16 cellular contexts compared by ENCODE assay signal in the genomic region with DNA sequence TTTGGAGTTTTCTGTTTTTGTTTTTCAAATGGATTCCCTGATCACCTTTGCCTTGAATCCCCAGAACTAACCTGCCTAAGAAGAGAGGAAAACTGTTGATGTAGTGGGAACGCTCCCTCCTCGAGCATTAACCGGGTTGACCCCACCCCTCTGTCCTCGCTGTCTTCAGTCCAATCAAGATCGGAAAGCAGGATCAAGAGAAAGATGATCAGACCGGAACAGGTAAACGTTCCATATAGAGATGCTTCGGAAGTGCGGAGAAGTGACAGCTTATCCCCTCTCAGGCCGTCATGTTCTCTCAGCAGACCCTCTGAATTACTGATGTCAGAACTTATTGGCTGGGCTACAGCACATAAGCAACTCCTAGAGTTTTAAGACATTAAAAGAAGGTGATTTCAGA. TPM values are rescaled to one million over a fixed set of nuclear protein-coding genes. Genes with fewer than 3 reads are reported as not detected.
DNase-seq lines count a peak whose midpoint lies in the region; ATAC-seq, FAIRE-seq and TF ChIP-seq lines count a peak whose summit lies in the region.
"Had no signal": no experiment of that assay in that cellular context is flagged by ENCODE, and none has a peak within 500 bp of the region (broad histone marks: within the 10 kb centered on the region; RNA-seq: fewer than 3 reads in every experiment).

No MANE protein-coding gene starts in this region.

- no peak for TF ChIP-seq RAD21 in H1 (IDR thresholded peaks at IDR 0.05 in 1 of 2, conservative IDR thresholded peaks at IDR 0.05 in 1 of 2; ENCODE audit: low read depth in 2 of 2, low read length in 2 of 2)

- no peak overlapping the region for H4K8ac ChIP-seq in H1 (ENCODE audit: extremely low read depth, insufficient read depth, low read length)
- H4K8ac ChIP-seq in neuronal stem cell (ENCODE audit: low read depth, low read length), result no peak overlapping the region

- H3K14ac ChIP-seq in H1 (ENCODE audit: insufficient read length) (no peak overlapping the region), neuronal stem cell (ENCODE audit: low read length) (no peak overlapping the region)

- H3K4ac ChIP-seq in H1 (replicated peaks; ENCODE audit: insufficient read length, low read depth, low read length) (no peak overlapping the region), neuronal stem cell (ENCODE audit: low read length) (no peak overlapping the region)

- H3K27me3 Mint-ChIP-seq in activated CD4-positive, alpha-beta T cell treated with anti-CD3 and anti-CD28 coated beads, Interleukin-2, amount 10 ng/mL, durations not matched to agents 7 days and 5 days, result peaks cover 79% of the 10 kb centered on the region
- peaks cover 80% of the 10 kb centered on the region for H3K27me3 Mint-ChIP-seq in MCF 10A (ENCODE audit: insufficient read depth, unreplicated experiment)

- FAIRE-seq in H1 (lab: Jason Lieb, UNC), result no peak
- no peak for FAIRE-seq in GM12892 (lab: Jason Lieb, UNC)

- no peak for TF ChIP-seq EP300 in H1 (IDR thresholded peaks at IDR 0.05; ENCODE audit: borderline replicate concordance in 1 of 2, low read depth in 2 of 2, low read length in 2 of 2)

- H3K36me3 Mint-ChIP-seq in activated CD4-positive, alpha-beta T cell treated with anti-CD3 and anti-CD28 coated beads, Interleukin-2, amount 10 ng/mL, durations not matched to agents 7 days and 5 days (ENCODE audit: low read depth), result no peaks in the 10 kb centered on the region
- H3K36me3 Mint-ChIP-seq in MCF 10A (ENCODE audit: insufficient read depth, unreplicated experiment), result no peaks in the 10 kb centered on the region
- H3K36me3 Mint-ChIP-seq: activated naive CD8-positive, alpha-beta T cell treated with anti-CD3 and anti-CD28 coated beads, Interleukin-2, amount 10 ng/mL, durations not matched to agents 7 days and 5 days; stimulated activated memory B cell treated with anti-CD40 and anti-IgM and Interleukin-4, amounts not matched to agents 10 μg/mL and 1 μg/mL and 100 μg/mL, for 72 hours had no signal

- BruUV-seq in MCF 10A (replicated peaks; lab: Mats Ljungman, UMichigan), result no TSS peak

- no peaks in the 10 kb centered on the region for H3K79me2 ChIP-seq in H1 (ENCODE audit: control insufficient read depth in 1 of 2, insufficient read depth in 2 of 2, low read length in 2 of 2)

- H4K5ac ChIP-seq in H1 (ENCODE audit: insufficient read length, low read depth, low read length), result no peak overlapping the region

- no peak for DNase-seq in activated CD4-positive, alpha-beta T cell treated with anti-CD3 and anti-CD28 coated beads, Interleukin-2, amount 10 ng/mL, durations not matched to agents 7 days and 5 days
- no peak for DNase-seq in activated CD4-positive, alpha-beta T cell treated with anti-CD3 and anti-CD28 coated beads, Interleukin-2, amount 50 U/mL, for 48 hours
- DNase-seq in H1 (ENCODE audit: low read depth in 1 of 2, low spot score in 2 of 2) (no peak), neuronal stem cell (ENCODE audit: low spot score) (no peak), GM12892 (ENCODE audit: insufficient read length) (no peak), MCF 10A (ENCODE audit: unreplicated experiment) (no peak)
- DNase-seq: effector memory CD4-positive, alpha-beta T cell; hippocampal formation; T-helper 1 cell; upper lobe of right lung had no signal

- TF ChIP-seq CTCF in H1 (IDR thresholded peaks at IDR 0.05; ENCODE audit: control extremely low read depth in 1 of 3, insufficient read depth in 1 of 3, low read depth in 1 of 3, low read length in 3 of 3), result no peak
- no peak for TF ChIP-seq CTCF in MCF 10A (IDR thresholded peaks at IDR 0.05; ENCODE audit: unreplicated experiment)

- H3K4me3 ChIP-seq in HUES48 (ENCODE audit: low read depth, low read length) (peak overlapping the region; percentile 52), H1 (ENCODE audit: extremely low read depth in 1 of 4, insufficient read depth in 2 of 4, low read depth in 3 of 4, low read length in 4 of 4) (peak overlapping the region in 2 of 4 experiments; percentile 34 to 66; a peak in 4 of 8 replicates), neuronal stem cell (ENCODE audit: low read length in 2 of 2) (peak overlapping the region in 1 of 2 donors; percentile 81)
- H3K4me3 ChIP-seq: upper lobe of right lung had no signal

- no peak overlapping the region; the same call in 1 of the 2 replicates for H2BK15ac ChIP-seq in H1 (ENCODE audit: low read length)
- H2BK15ac ChIP-seq in neuronal stem cell (ENCODE audit: low read length), result no peak overlapping the region

- H3K9me3 Mint-ChIP-seq in activated CD4-positive, alpha-beta T cell treated with anti-CD3 and anti-CD28 coated beads, Interleukin-2, amount 10 ng/mL, durations not matched to agents 7 days and 5 days, result no peaks in the 10 kb centered on the region
- H3K9me3 Mint-ChIP-seq in MCF 10A (ENCODE audit: unreplicated experiment), result no peaks in the 10 kb centered on the region

- no peak overlapping the region for H3K23ac ChIP-seq in H1 (ENCODE audit: insufficient read length)
- H3K23ac ChIP-seq in neuronal stem cell (ENCODE audit: low read depth, low read length, poor library complexity), result no peak overlapping the region

- no peaks in the 10 kb centered on the region for H3K36me3 ChIP-seq in HUES48 (ENCODE audit: control insufficient read depth, insufficient read depth, low read length)
- H3K36me3 ChIP-seq in H1 (ENCODE audit: control insufficient read depth in 2 of 4, insufficient read depth in 4 of 4, low read length in 3 of 4), result peaks cover 0 to 10% (median 0%) of the 10 kb centered on the region in 4 experiments; a peak in 1 of 8 replicates
- no peaks in the 10 kb centered on the region for H3K36me3 ChIP-seq in neuronal stem cell (replicated peaks in 1 of 2; ENCODE audit: control insufficient read depth in 2 of 2, insufficient read depth in 2 of 2, low read length in 2 of 2)
- H3K36me3 ChIP-seq: cardiac muscle cell, upper lobe of right lung had no signal

- H2BK120ac ChIP-seq in H1 (replicated peaks; ENCODE audit: low read depth, low read length), result no peak overlapping the region
- no peak overlapping the region for H2BK120ac ChIP-seq in neuronal stem cell (ENCODE audit: low read depth, low read length)

- intact Hi-C loops in MCF 10A (cut with micrococcal nuclease), result no loop called here

- ATAC-seq in esophagus mucosa, result no peak
- ATAC-seq: stimulated activated memory B cell treated with anti-CD40 and anti-IgM and Interleukin-4, amounts not matched to agents 10 μg/mL and 1 μg/mL and 100 μg/mL, for 72 hours had no signal

- H3K27ac Mint-ChIP-seq in activated CD4-positive, alpha-beta T cell treated with anti-CD3 and anti-CD28 coated beads, Interleukin-2, amount 10 ng/mL, durations not matched to agents 7 days and 5 days, result peak overlapping the region; percentile 37
- H3K27ac Mint-ChIP-seq in MCF 10A (ENCODE audit: low read depth, unreplicated experiment), result no peak overlapping the region
- H3K27ac Mint-ChIP-seq: activated naive CD8-positive, alpha-beta T cell treated with anti-CD3 and anti-CD28 coated beads, Interleukin-2, amount 10 ng/mL, durations not matched to agents 7 days and 5 days; stimulated activated memory B cell treated with anti-CD40 and anti-IgM and Interleukin-4, amounts not matched to agents 10 μg/mL and 1 μg/mL and 100 μg/mL, for 72 hours had no signal

- H3K4me1 ChIP-seq in HUES48 (ENCODE audit: control insufficient read depth, insufficient read depth, low read length), result peaks cover 3% of the 10 kb centered on the region; the same call in 1 of the 2 replicates
- H3K4me1 ChIP-seq in H1 (replicated peaks in 1 of 4; ENCODE audit: control insufficient read depth in 3 of 4, insufficient read depth in 4 of 4, low read length in 3 of 4), result peaks cover 0 to 13% (median 6%) of the 10 kb centered on the region in 4 experiments; a peak in 6 of 7 replicates
- H3K4me1 ChIP-seq in neuronal stem cell (ENCODE audit: control insufficient read depth in 2 of 2, insufficient read depth in 1 of 2, low read depth in 1 of 2, low read length in 2 of 2), result peaks cover 0 to 4% of the 10 kb centered on the region in 2 donors

- POLR2A ChIA-PET in activated CD4-positive, alpha-beta T cell treated with anti-CD3 and anti-CD28 coated beads, Interleukin-2, amount 10 ng/mL, durations not matched to agents 7 days and 5 days (lab: Charles Lee), result no interaction called here
- POLR2A ChIA-PET in H1 (lab: Charles Lee; ENCODE audit: partially characterized antibody), result no interaction called here
- POLR2A ChIA-PET in MCF 10A (lab: Yijun Ruan, JAX), result no interaction called here

- no peak overlapping the region for H2AK5ac ChIP-seq in H1 (ENCODE audit: low read depth, low read length)
- no peak overlapping the region for H2AK5ac ChIP-seq in neuronal stem cell (ENCODE audit: low read depth, low read length)

- peak overlapping the region; percentile 17 for H3K4me3 Mint-ChIP-seq in activated CD4-positive, alpha-beta T cell treated with anti-CD3 and anti-CD28 coated beads, Interleukin-2, amount 10 ng/mL, durations not matched to agents 7 days and 5 days
- H3K4me3 Mint-ChIP-seq in MCF 10A (ENCODE audit: unreplicated experiment), result no peak overlapping the region

- no peak overlapping the region for H3K27ac ChIP-seq in HUES48 (ENCODE audit: low read depth, low read length)
- H3K27ac ChIP-seq in H1 (ENCODE audit: low read depth, low read length), result no peak overlapping the region
- H3K27ac ChIP-seq in neuronal stem cell (replicated peaks; ENCODE audit: low read length), result no peak overlapping the region
- H3K27ac ChIP-seq: cardiac muscle cell, KMS-11, upper lobe of right lung had no signal

- H2AFZ ChIP-seq in H1 (ENCODE audit: low read length) (peak overlapping the region; percentile 86; the same call in 1 of the 2 replicates), neuronal stem cell (ENCODE audit: low read length) (peak overlapping the region; percentile 85)

- no peak overlapping the region for H3K18ac ChIP-seq in H1 (ENCODE audit: extremely low read depth, low read length)
- H3K18ac ChIP-seq in neuronal stem cell (ENCODE audit: low read length), result no peak overlapping the region

- H3K4me2 ChIP-seq in H1 (ENCODE audit: insufficient read depth in 1 of 2, low read depth in 2 of 2, low read length in 2 of 2) (peak overlapping the region; percentile 66 to 87), neuronal stem cell (ENCODE audit: insufficient read depth, low read length, poor library complexity, severe bottlenecking) (no peak overlapping the region)
- H3K4me2 ChIP-seq: KMS-11 had no signal

- H3K79me1 ChIP-seq in H1 (ENCODE audit: low read depth, low read length) (no peaks in the 10 kb centered on the region), neuronal stem cell (ENCODE audit: low read depth, low read length) (no peaks in the 10 kb centered on the region)

- CTCF ChIA-PET in activated CD4-positive, alpha-beta T cell treated with anti-CD3 and anti-CD28 coated beads, Interleukin-2, amount 10 ng/mL, durations not matched to agents 7 days and 5 days (lab: Charles Lee), result no interaction called here
- CTCF ChIA-PET in H1 (lab: Charles Lee; ENCODE audit: partially characterized antibody), result interaction anchor here (1.0 to 2.0 kb wide), 4 partner anchors 19 to 73 kb away, joined by 3 to 8 read pairs (median 4); no protein-coding TSS in a partner anchor
- CTCF ChIA-PET in MCF 10A (lab: Yijun Ruan, JAX), result interaction anchor here (0.6 to 49.8 kb wide), 2 partner anchors 72 to 107 kb away, joined by 4 to 2115 read pairs; no protein-coding TSS in a partner anchor

- WGBS in H1 (ENCODE audit: extremely low coverage in 1 of 2, insufficient coverage in 1 of 2, insufficient read length in 1 of 2, insufficient replicate concordance in 2 of 2, low coverage in 1 of 2, low lambda C conversion rate in 2 of 2, missing lambda C conversion rate in 1 of 2), 2 experiments, result 39% methylated on average over 9 of the region's 10 CpGs; no CpG with 5 or more reads in 1 of the 2 experiments
- no CpG with 5 or more reads among the region's 10 CpGs for WGBS in neuronal stem cell (ENCODE audit: extremely low coverage in 2 of 2, insufficient read length in 2 of 2, insufficient replicate concordance in 1 of 2), 2 donors

- H3K4me1 Mint-ChIP-seq in activated CD4-positive, alpha-beta T cell treated with anti-CD3 and anti-CD28 coated beads, Interleukin-2, amount 10 ng/mL, durations not matched to agents 7 days and 5 days, result peaks cover 7% of the 10 kb centered on the region
- no peaks in the 10 kb centered on the region for H3K4me1 Mint-ChIP-seq in MCF 10A (ENCODE audit: insufficient read depth, unreplicated experiment)

- H3K9me3 ChIP-seq in HUES48 (ENCODE audit: control insufficient read depth, insufficient read depth, low read length), result no peaks in the 10 kb centered on the region
- H3K9me3 ChIP-seq in H1 (ENCODE audit: insufficient read depth in 2 of 2, low read depth in 1 of 2, low read length in 1 of 2), result no peaks in the 10 kb centered on the region
- H3K9me3 ChIP-seq in neuronal stem cell (replicated peaks in 1 of 2; ENCODE audit: control insufficient read depth in 2 of 2, insufficient read depth in 1 of 2, low read depth in 1 of 2, low read length in 2 of 2), result peaks cover 0 to 3% of the 10 kb centered on the region in 2 donors
- H3K9me3 ChIP-seq: upper lobe of right lung had no signal

- H2BK20ac ChIP-seq in H1 (ENCODE audit: low read length), result no peak overlapping the region

- no peak overlapping the region for H3K56ac ChIP-seq in H1 (replicated peaks; ENCODE audit: insufficient read length, low read depth, low read length)

- peaks cover 0 to 2% of the 10 kb centered on the region in 2 experiments for H4K20me1 ChIP-seq in H1 (replicated peaks in 1 of 2; ENCODE audit: control insufficient read depth in 1 of 2, insufficient read depth in 2 of 2, low read length in 2 of 2)

- H3K9ac ChIP-seq in HUES48 (ENCODE audit: low read depth, low read length), result no peak overlapping the region
- no peak overlapping the region for H3K9ac ChIP-seq in H1 (replicated peaks in 1 of 4; ENCODE audit: extremely low read depth in 1 of 4, low read depth in 3 of 4, low read length in 3 of 4)
- no peak overlapping the region for H3K9ac ChIP-seq in neuronal stem cell (ENCODE audit: low read depth, low read length, poor library complexity)
- H3K9ac ChIP-seq: KMS-11 had no signal

- H3K27me3 ChIP-seq in HUES48 (ENCODE audit: control insufficient read depth, insufficient read depth, low read length) (peaks cover 79% of the 10 kb centered on the region), H1 (replicated peaks in 1 of 4; ENCODE audit: control insufficient read depth in 3 of 4, extremely low read depth in 1 of 4, insufficient read depth in 3 of 4, low read length in 3 of 4) (peaks cover 47 to 68% (median 59%) of the 10 kb centered on the region in 4 experiments), neuronal stem cell (ENCODE audit: control insufficient read depth in 3 of 3, insufficient read depth in 3 of 3, low read depth in 1 of 3, low read length in 3 of 3) (peaks cover 24 to 84% (median 52%) of the 10 kb centered on the region in 3 experiments)

- H2BK5ac ChIP-seq in H1 (ENCODE audit: low read depth, low read length) (no peak overlapping the region), neuronal stem cell (ENCODE audit: low read length) (no peak overlapping the region)

- H3K23me2 ChIP-seq in H1 (ENCODE audit: low read depth, low read length), result peaks cover 12% of the 10 kb centered on the region; the same call in 1 of the 2 replicates

- H2BK12ac ChIP-seq in H1 (ENCODE audit: low read depth, low read length) (no peak overlapping the region), neuronal stem cell (ENCODE audit: low read length) (no peak overlapping the region)

- TF ChIP-seq POLR2A in H1 (IDR thresholded peaks at IDR 0.05; ENCODE audit: control extremely low read depth in 1 of 2, low read depth in 2 of 2, low read length in 2 of 2) (no peak), GM12892 (IDR thresholded peaks at IDR 0.05; ENCODE audit: low read depth, low read length) (no peak)

- H4K91ac ChIP-seq in H1 (replicated peaks; ENCODE audit: insufficient read length, low read length), result no peak overlapping the region
- H4K91ac ChIP-seq in neuronal stem cell (ENCODE audit: low read depth, low read length, poor library complexity), result no peak overlapping the region

RNA-seq across cellular contexts. Expression of gene FAM163A, which starts 0.8 kb away (rescaled TPM):
- not detected for total RNA-seq in activated CD4-positive, alpha-beta T cell treated with anti-CD3 and anti-CD28 coated beads, Interleukin-2, amount 10 ng/mL, durations not matched to agents 7 days and 5 days
- 0.13 TPM in 2 replicates for total RNA-seq in H1 (2021; fragmentation: NEBNext Ultra II Directional; extraction: Animal tissue kit (Norgen Biotek cat#: 25700))
- polyA plus RNA-seq in H1 (2011; rRNA removed), result 0.18 and 0.28 TPM in 2 replicates
- 0.14 TPM for polyA plus RNA-seq in H1 (2011; cell fraction: cytosol; rRNA removed)
- polyA plus RNA-seq in H1 (2011; cell fraction: nucleus; rRNA removed), result 0.20 TPM
- polyA plus RNA-seq in H1 (2012, experiment 1 of 2), result 0.26 to 0.31 TPM (median 0.27 TPM) in 4 replicates
- polyA plus RNA-seq in H1 (2012, experiment 2 of 2), result 0.14 TPM
- polyA plus RNA-seq in H1 (2013, experiment 1 of 2), result 0.08 TPM
- polyA plus RNA-seq in H1 (2013, experiment 2 of 2), result 0.13 TPM
- polyA minus RNA-seq in H1 (2011; rRNA and poly(A)+ RNA removed), result 0.06 and 0.22 TPM in 2 replicates
- polyA minus RNA-seq in H1 (2011; cell fraction: cytosol; rRNA and poly(A)+ RNA removed), result not detected
- polyA minus RNA-seq in H1 (2011; cell fraction: nucleus; rRNA and poly(A)+ RNA removed), result 0.30 TPM
- 0.33 TPM for polyA plus RNA-seq in neuronal stem cell (2013, experiment 1 of 2)
- polyA plus RNA-seq in neuronal stem cell (2013, experiment 2 of 2), result 0.29 TPM
- not detected for polyA plus RNA-seq in GM12892 (2012; ENCODE audit: missing spikeins)
- total RNA-seq in MCF 10A (2022) (not detected in 2 replicates), esophagus mucosa (not detected)
- total RNA-seq: activated naive CD8-positive, alpha-beta T cell treated with anti-CD3 and anti-CD28 coated beads, Interleukin-2, amount 10 ng/mL, durations not matched to agents 7 days and 5 days; upper lobe of right lung had no signal
